In the genomic region with DNA sequence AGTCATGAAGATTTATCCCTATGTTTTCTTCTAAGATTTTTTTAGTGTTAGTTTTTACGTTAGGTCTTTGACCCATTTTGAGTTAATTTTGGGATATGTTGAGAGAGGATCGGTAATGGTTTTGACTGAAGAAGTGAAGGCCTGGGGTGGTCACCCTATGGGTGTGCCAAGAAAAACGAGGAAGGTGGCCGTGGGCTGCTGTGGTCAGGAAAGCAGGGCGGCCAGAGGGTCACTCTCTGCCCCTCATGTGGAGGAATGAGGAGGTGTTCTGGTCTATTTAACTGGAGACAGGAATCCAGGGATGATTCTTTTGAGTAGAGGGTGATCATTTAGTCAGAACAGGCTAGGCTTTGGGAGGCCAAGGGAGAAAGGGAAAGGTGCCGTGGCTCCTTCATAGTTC, we compare ENCODE assay signal across 20 cellular contexts. TPM values are rescaled to one million over a fixed set of nuclear protein-coding genes. Genes with fewer than 3 reads are reported as not detected.
A peak's percentile ranks its signal among the peaks of the same experiment; 100 is the strongest.
DNase-seq lines count a peak whose midpoint lies in the region; ATAC-seq and TF ChIP-seq lines count a peak whose summit lies in the region.
"Had no signal": no experiment of that assay in that cellular context is flagged by ENCODE, and none has a peak within 500 bp of the region (broad histone marks: within the 10 kb centered on the region; RNA-seq: fewer than 3 reads in every experiment).

No MANE protein-coding gene starts in this region.

- ATAC-seq in GM23338, result no peak
- ATAC-seq: Panc1 had no signal

- 73 to 86% (median 78%) methylated on average over 6 of the region's 6 CpGs for WGBS in stomach, 5 donors

- H3K4me3 Mint-ChIP-seq in GM23338 (no peak overlapping the region), nephron progenitor cell (no peak overlapping the region)
- H3K4me3 Mint-ChIP-seq: B cell had no signal

- TF ChIP-seq CTCF in GM23338 (conservative IDR thresholded peaks at IDR 0.05; ENCODE audit: low read depth in 2 of 2) (no peak), nephron progenitor cell (IDR thresholded peaks at IDR 0.05) (no peak), stomach (IDR thresholded peaks at IDR 0.05) (no peak)

- H3K27me3 ChIP-seq in GM23338 (ENCODE audit: insufficient read depth), result no peaks in the 10 kb centered on the region
- H3K27me3 ChIP-seq in stomach, result no peaks in the 10 kb centered on the region

- no peaks in the 10 kb centered on the region for H4K20me1 ChIP-seq in GM23338 (replicated peaks; ENCODE audit: insufficient read depth)

- H3K79me2 ChIP-seq in GM23338 (replicated peaks; ENCODE audit: insufficient read depth), result no peaks in the 10 kb centered on the region

- H3K27ac Mint-ChIP-seq in GM23338 (peak overlapping the region; percentile 11; the same call in 1 of the 2 replicates), nephron progenitor cell (peak overlapping the region; percentile 23)
- H3K27ac Mint-ChIP-seq: B cell had no signal

- H3K4me2 ChIP-seq in GM23338, result no peak overlapping the region

- TF ChIP-seq EP300 in stomach (IDR thresholded peaks at IDR 0.05), result no peak

- no peak for TF ChIP-seq POLR2A in stomach (IDR thresholded peaks at IDR 0.05)

- H3K4me1 Mint-ChIP-seq in GM23338, result peaks cover 18% of the 10 kb centered on the region
- H3K4me1 Mint-ChIP-seq in nephron progenitor cell, result no peaks in the 10 kb centered on the region

- H3K27ac ChIP-seq in GM23338 (ENCODE audit: low read depth) (no peak overlapping the region), KOPT-K1 (ENCODE audit: low read depth, low read length, poor library complexity, severe bottlenecking) (peak overlapping the region; percentile 80), stomach (no peak overlapping the region)
- H3K27ac ChIP-seq: C4-2B, RWPE1 had no signal

- no peaks in the 10 kb centered on the region for H3K36me3 ChIP-seq in GM23338 (ENCODE audit: insufficient read depth)
- peaks cover 9% of the 10 kb centered on the region for H3K36me3 ChIP-seq in KOPT-K1 (ENCODE audit: insufficient read depth, low read length)
- no peaks in the 10 kb centered on the region for H3K36me3 ChIP-seq in stomach

- H3K9me3 ChIP-seq in KOPT-K1 (ENCODE audit: insufficient read depth, low read length, poor library complexity, severe bottlenecking) (no peaks in the 10 kb centered on the region), stomach (no peaks in the 10 kb centered on the region)

- no peaks in the 10 kb centered on the region for H3K4me1 ChIP-seq in GM23338 (ENCODE audit: insufficient read depth)
- H3K4me1 ChIP-seq in stomach, result no peaks in the 10 kb centered on the region

- H2AFZ ChIP-seq in GM23338, result peak overlapping the region; percentile 25; the same call in 1 of the 2 replicates

- 0 out of 3 replicates have a peak, but pooled peaks cover 3% of the 10 kb centered on the region for H3K9me3 Mint-ChIP-seq in GM23338
- no peaks in the 10 kb centered on the region for H3K9me3 Mint-ChIP-seq in nephron progenitor cell

- DNase-seq in GM23338 (ENCODE audit: low spot score) (no peak), nephron progenitor cell (no peak), stomach (peak; percentile 2), NCI-H345 (lab: John Stamatoyannopoulos, UW) (no peak), NCI-H748 (lab: John Stamatoyannopoulos, UW; ENCODE audit: unreplicated experiment) (no peak)
- DNase-seq in stimulated activated CD4-positive, alpha-beta T cell treated with anti-CD3 and anti-CD28 coated beads, Interleukin-2, amount 100 ng/mL, for 48 hours, result no peak
- DNase-seq: Calu3, Karpas-422, NCI-H1105, NCI-H1436 treated with DMSO at 0.1 percent for 48 hours, NCI-H187 treated with DMSO at 0.1 percent for 48 hours, NCI-H446, NCI-H526, SHP77 had no signal

- H3K36me3 Mint-ChIP-seq in GM23338 (ENCODE audit: low read depth) (no peaks in the 10 kb centered on the region; the same call in 2 of the 3 replicates), nephron progenitor cell (ENCODE audit: low read depth) (no peaks in the 10 kb centered on the region)

- H3K4me3 ChIP-seq in GM23338, result no peak overlapping the region
- no peak overlapping the region for H3K4me3 ChIP-seq in stomach

- H3K9me2 ChIP-seq in GM23338 (ENCODE audit: insufficient read depth), result no peaks in the 10 kb centered on the region

- intact Hi-C loops in stomach (cut with DNase I; ENCODE audit: low total_unique reads), result no loop called here

- H3F3A ChIP-seq in GM23338 (replicated peaks; ENCODE audit: low read depth), result no peaks in the 10 kb centered on the region

- H3K27me3 Mint-ChIP-seq in GM23338 (ENCODE audit: insufficient read depth, low read depth, poor library complexity) (peaks cover 2% of the 10 kb centered on the region), nephron progenitor cell (ENCODE audit: low read depth, poor library complexity) (peaks cover 19% of the 10 kb centered on the region)
- H3K27me3 Mint-ChIP-seq: B cell had no signal

TF ChIP-seq in GM23338, 12 proteins besides CTCF, POLR2A, EP300 and RAD21 (continues in another document):
- TF ChIP-seq ZNF331 (CRISPR knock-in tag; IDR thresholded peaks at IDR 0.05; ENCODE audit: low read depth), result no peak
- TF ChIP-seq, protein P1, sequence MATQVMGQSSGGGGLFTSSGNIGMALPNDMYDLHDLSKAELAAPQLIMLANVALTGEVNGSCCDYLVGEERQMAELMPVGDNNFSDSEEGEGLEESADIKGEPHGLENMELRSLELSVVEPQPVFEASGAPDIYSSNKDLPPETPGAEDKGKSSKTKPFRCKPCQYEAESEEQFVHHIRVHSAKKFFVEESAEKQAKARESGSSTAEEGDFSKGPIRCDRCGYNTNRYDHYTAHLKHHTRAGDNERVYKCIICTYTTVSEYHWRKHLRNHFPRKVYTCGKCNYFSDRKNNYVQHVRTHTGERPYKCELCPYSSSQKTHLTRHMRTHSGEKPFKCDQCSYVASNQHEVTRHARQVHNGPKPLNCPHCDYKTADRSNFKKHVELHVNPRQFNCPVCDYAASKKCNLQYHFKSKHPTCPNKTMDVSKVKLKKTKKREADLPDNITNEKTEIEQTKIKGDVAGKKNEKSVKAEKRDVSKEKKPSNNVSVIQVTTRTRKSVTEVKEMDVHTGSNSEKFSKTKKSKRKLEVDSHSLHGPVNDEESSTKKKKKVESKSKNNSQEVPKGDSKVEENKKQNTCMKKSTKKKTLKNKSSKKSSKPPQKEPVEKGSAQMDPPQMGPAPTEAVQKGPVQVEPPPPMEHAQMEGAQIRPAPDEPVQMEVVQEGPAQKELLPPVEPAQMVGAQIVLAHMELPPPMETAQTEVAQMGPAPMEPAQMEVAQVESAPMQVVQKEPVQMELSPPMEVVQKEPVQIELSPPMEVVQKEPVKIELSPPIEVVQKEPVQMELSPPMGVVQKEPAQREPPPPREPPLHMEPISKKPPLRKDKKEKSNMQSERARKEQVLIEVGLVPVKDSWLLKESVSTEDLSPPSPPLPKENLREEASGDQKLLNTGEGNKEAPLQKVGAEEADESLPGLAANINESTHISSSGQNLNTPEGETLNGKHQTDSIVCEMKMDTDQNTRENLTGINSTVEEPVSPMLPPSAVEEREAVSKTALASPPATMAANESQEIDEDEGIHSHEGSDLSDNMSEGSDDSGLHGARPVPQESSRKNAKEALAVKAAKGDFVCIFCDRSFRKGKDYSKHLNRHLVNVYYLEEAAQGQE (IDR thresholded peaks at IDR 0.05; ENCODE audit: unreplicated experiment), result no peak
- no peak for TF ChIP-seq EZH2phosphoT487 (IDR thresholded peaks at IDR 0.05; ENCODE audit: unreplicated experiment)
- TF ChIP-seq CREB1 (CRISPR knock-in tag; IDR thresholded peaks at IDR 0.05; ENCODE audit: low read depth), result no peak

RNA-seq across cellular contexts. Expression of a gene that starts 50.7 kb away (rescaled TPM):
- not detected in 2 replicates for total RNA-seq in GM23338 (2014; rRNA removed; shearing (Covaris generic))
- not detected in 2 replicates for polyA plus RNA-seq in GM23338 (2016; fragmentation: Nextera tagmentation; extraction: Ambion mirVana)
- total RNA-seq in stomach, result 100 to 1,000 TPM in 1 of 5 donors, 1 to 10 TPM in 1, under 1 TPM in 1, not detected in 2; under 0.01 to 155 (median 2.8) TPM
- polyA plus RNA-seq in stomach, result under 1 TPM; 0.31 to 0.50 (median 0.46) TPM
- total RNA-seq: SK-MEL-5 had no signal

RNA-seq across cellular contexts. Expression of a gene that starts 59.8 kb away (rescaled TPM):
- not detected in 2 replicates for total RNA-seq in GM23338 (2014; rRNA removed; shearing (Covaris generic))
- polyA plus RNA-seq in GM23338 (2016; fragmentation: Nextera tagmentation; extraction: Ambion mirVana), result not detected in 2 replicates
- not detected for total RNA-seq in stomach
- under 1 TPM; 0.19 to 0.61 (median 0.25) TPM for polyA plus RNA-seq in stomach
- total RNA-seq: B cell, Calu3, SK-MEL-5 had no signal

RNA-seq across cellular contexts. Expression of a gene that starts 59.8 kb away (rescaled TPM):
- total RNA-seq in GM23338 (2014; rRNA removed; shearing (Covaris generic)), result 56.0 and 82.8 TPM in 2 replicates
- 84.4 and 97.2 TPM in 2 replicates for polyA plus RNA-seq in GM23338 (2016; fragmentation: Nextera tagmentation; extraction: Ambion mirVana)
- total RNA-seq in stomach, result 100 to 1,000 TPM in 2 of 5 donors, 10 to 100 TPM in 3; 27.4 to 145 (median 92.2) TPM
- 10 to 100 TPM; 18.7 to 20.7 (median 20.6) TPM for polyA plus RNA-seq in stomach
